In genomic region chr19:21092107-21092506, GRCh38 we compare ENCODE assay signal across 16 cellular contexts. TPM values are rescaled to one million over a fixed set of nuclear protein-coding genes. Genes with fewer than 3 reads are reported as not detected.
DNase-seq lines count a peak whose midpoint lies in the region; ATAC-seq and TF ChIP-seq lines count a peak whose summit lies in the region.
"Had no signal": no experiment of that assay in that cellular context is flagged by ENCODE, and none has a peak within 500 bp of the region (broad histone marks: within the 10 kb centered on the region; RNA-seq: fewer than 3 reads in every experiment).

No MANE protein-coding gene starts in this region.

- H3K9ac ChIP-seq in adipocyte (ENCODE audit: low read length), result no peak overlapping the region

- intact Hi-C loops in left cardiac atrium (cut with DNase I), result loop anchor here in 1 of 2 donors (5.0 kb wide), 1 partner anchor 60 kb away; no protein-coding TSS in a partner anchor

- H3K27me3 ChIP-seq in adipocyte (replicated peaks; ENCODE audit: control insufficient read depth, insufficient read depth, low read length), result no peaks in the 10 kb centered on the region
- H3K27me3 ChIP-seq: upper lobe of left lung had no signal

- peaks cover 9% of the 10 kb centered on the region for H3K36me3 ChIP-seq in adipocyte (ENCODE audit: control insufficient read depth, insufficient read depth, low read length, severe bottlenecking)
- H3K36me3 ChIP-seq: upper lobe of left lung had no signal

- DNase-seq in GM04504 (ENCODE audit: low read depth) (peak; percentile 38), adipocyte (ENCODE audit: low read depth) (peak; percentile 25), iris pigment epithelial cell (ENCODE audit: low read depth) (peak; percentile 55), renal cortical epithelial cell (ENCODE audit: low read depth) (peak; percentile 69), SK-N-DZ (ENCODE audit: low spot score) (no peak), left cardiac atrium (no peak), coronary artery (ENCODE audit: low spot score) (no peak)
- DNase-seq: activated effector memory CD4-positive, alpha-beta T cell treated with Interleukin-2 at 50 U/mL for 16 hours; CD4-positive, alpha-beta T cell; kidney; NCI-H1105 treated with DMSO at 0.1 percent for 48 hours; NCI-H226; SHP77 treated with DMSO at 0.1 percent for 48 hours; stimulated activated CD4-positive, alpha-beta T cell treated with anti-CD3 and anti-CD28 coated beads, Interleukin-4, amount 100 ng/mL, for 1 hour; upper lobe of left lung had no signal

- H3K9me3 ChIP-seq in adipocyte (ENCODE audit: control insufficient read depth, low read length), result no peaks in the 10 kb centered on the region
- H3K9me3 ChIP-seq: upper lobe of left lung had no signal

- no peak overlapping the region for H3K4me3 ChIP-seq in adipocyte (ENCODE audit: low read length)
- no peak overlapping the region for H3K4me3 ChIP-seq in coronary artery
- H3K4me3 ChIP-seq: upper lobe of left lung had no signal

- H3K4me1 ChIP-seq in adipocyte (ENCODE audit: control insufficient read depth, insufficient read depth, low read length), result peaks cover 8% of the 10 kb centered on the region

- TF ChIP-seq CTCF in coronary artery (IDR thresholded peaks at IDR 0.05), result no peak

- no peak overlapping the region for H3K27ac ChIP-seq in coronary artery
- H3K27ac ChIP-seq: upper lobe of left lung had no signal

- no peak for ATAC-seq in HG03571 (IDR thresholded peaks at IDR 0.05; ENCODE audit: unreplicated experiment)
- ATAC-seq in left cardiac atrium, result no peak

RNA-seq across cellular contexts. Expression of gene ZNF714, which starts 10.1 kb away (rescaled TPM):
- total RNA-seq in renal cortical epithelial cell (6.1 and 7.6 TPM in 2 replicates), left cardiac atrium (1 to 10 TPM; 2.0 to 2.9 TPM)
- 16.0 and 30.2 TPM in 2 replicates for polyA plus RNA-seq in SK-N-DZ (2014; cell fraction: cytosol; rRNA removed)
- 6.8 and 10.5 TPM in 2 replicates for polyA plus RNA-seq in SK-N-DZ (2014; cell fraction: nucleus; rRNA removed)

RNA-seq across cellular contexts. Expression of gene ZNF431, which starts 49.7 kb away (rescaled TPM):
- total RNA-seq in renal cortical epithelial cell (4.3 and 10.7 TPM in 2 replicates), left cardiac atrium (10 to 100 TPM in 1 of 2 donors, 1 to 10 TPM in 1; 6.8 to 10.9 TPM)
- polyA plus RNA-seq in SK-N-DZ (2014; cell fraction: cytosol; rRNA removed), result 5.4 and 7.7 TPM in 2 replicates
- 4.4 and 15.2 TPM in 2 replicates for polyA plus RNA-seq in SK-N-DZ (2014; cell fraction: nucleus; rRNA removed)

Comparison
In these comparisons a context has a peak if more than half of its experiments do, and no peak if none do; other contexts are left out.
1. DNase-seq: peak in GM04504 (single experiment), adipocyte (single experiment), iris pigment epithelial cell (single experiment) and renal cortical epithelial cell (single experiment); none in SK-N-DZ (single experiment), left cardiac atrium (single experiment) and coronary artery (single experiment).